Comparison of ENCODE assay signal across 19 cellular contexts in the genomic region with DNA sequence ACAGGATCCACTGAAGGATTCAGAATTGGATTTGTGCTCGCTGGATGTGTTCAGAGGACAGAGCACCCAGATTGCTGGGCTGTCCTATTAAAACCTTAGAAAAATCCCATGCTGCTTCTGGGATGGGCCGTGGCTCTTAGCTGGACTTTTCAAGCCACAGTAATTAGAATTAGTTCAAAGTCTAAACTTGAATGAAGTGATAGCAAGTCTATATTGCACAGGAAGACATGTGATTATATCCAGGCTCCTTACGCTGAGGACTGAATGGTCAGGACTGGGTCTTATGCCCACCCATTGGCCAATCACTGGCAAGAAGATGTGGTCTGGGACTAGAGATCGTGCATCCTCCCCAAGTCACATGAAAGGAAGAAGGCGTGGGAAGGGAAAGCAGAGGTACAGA.
DNase-seq lines count a peak whose midpoint lies in the region; ATAC-seq and TF ChIP-seq lines count a peak whose summit lies in the region.
"Had no signal": no experiment of that assay in that cellular context is flagged by ENCODE, and none has a peak within 500 bp of the region (broad histone marks: within the 10 kb centered on the region; RNA-seq: fewer than 3 reads in every experiment).

No MANE protein-coding gene starts in this region.

- TF ChIP-seq CTCF in hepatocyte (IDR thresholded peaks at IDR 0.05; ENCODE audit: poor library complexity) (no peak), mucosa of descending colon (IDR thresholded peaks at IDR 0.05) (no peak), type B pancreatic cell (conservative IDR thresholded peaks at IDR 0.05) (no peak)

- H3K27ac Mint-ChIP-seq in type B pancreatic cell: peak overlapping the region; percentile 30
- H3K27ac Mint-ChIP-seq: CD14-positive monocyte; CD4-positive, alpha-beta T cell; CD8-positive, alpha-beta T cell had no signal

- no peaks in the 10 kb centered on the region for H3K9me2 ChIP-seq in hepatocyte (replicated peaks; ENCODE audit: insufficient read depth)

- H3K36me3 ChIP-seq in hepatocyte (replicated peaks; ENCODE audit: insufficient read depth, low read depth) (no peaks in the 10 kb centered on the region), mucosa of descending colon (ENCODE audit: low read depth) (no peaks in the 10 kb centered on the region)
- H3K36me3 ChIP-seq: BE2C, BLaER1 had no signal

- no peak overlapping the region for H2AFZ ChIP-seq in hepatocyte

- H3K9me3 Mint-ChIP-seq in type B pancreatic cell: no peaks in the 10 kb centered on the region
- H3K9me3 Mint-ChIP-seq: CD4-positive, alpha-beta T cell had no signal

- peaks cover 4% of the 10 kb centered on the region for H3K4me1 Mint-ChIP-seq in type B pancreatic cell (ENCODE audit: unreplicated experiment)

- peak overlapping the region; percentile 37 for H3K27ac ChIP-seq in hepatocyte
- H3K27ac ChIP-seq: BLaER1 had no signal

- H4K20me1 ChIP-seq in hepatocyte (ENCODE audit: insufficient read depth, poor library complexity, severe bottlenecking): no peaks in the 10 kb centered on the region
- H4K20me1 ChIP-seq: BLaER1 had no signal

- intact Hi-C loops in mucosa of descending colon (cut with DNase I, micrococcal nuclease): no loop called here
- intact Hi-C loops in posterior cingulate gyrus (cut with DNase I): no loop called here

- ATAC-seq in mucosa of descending colon (peak; percentile 67), GM21619 (IDR thresholded peaks at IDR 0.05; ENCODE audit: unreplicated experiment) (no peak)
- ATAC-seq: CD8-positive, alpha-beta T cell had no signal

- H3K27me3 Mint-ChIP-seq in type B pancreatic cell: peaks cover 9% of the 10 kb centered on the region

- H3K4me3 Mint-ChIP-seq in type B pancreatic cell: no peak overlapping the region
- H3K4me3 Mint-ChIP-seq: CD14-positive monocyte; CD4-positive, alpha-beta T cell; CD8-positive, alpha-beta T cell had no signal

- H3K4me1 ChIP-seq in hepatocyte (ENCODE audit: insufficient read depth): no peaks in the 10 kb centered on the region
- peaks cover 8% of the 10 kb centered on the region for H3K4me1 ChIP-seq in mucosa of descending colon (ENCODE audit: low read depth)
- H3K4me1 ChIP-seq: BE2C, Caco-2 had no signal

- H3K27me3 ChIP-seq in hepatocyte: no peaks in the 10 kb centered on the region
- H3K27me3 ChIP-seq: BE2C, BLaER1 had no signal

- no peaks in the 10 kb centered on the region for H3K79me2 ChIP-seq in hepatocyte

- H3K9me3 ChIP-seq in hepatocyte (ENCODE audit: low read depth) (no peaks in the 10 kb centered on the region), mucosa of descending colon (no peaks in the 10 kb centered on the region)
- H3K9me3 ChIP-seq: BE2C, BLaER1, Caco-2 had no signal

- 80% methylated on average over 5 of the region's 5 CpGs for WGBS in hepatocyte (ENCODE audit: low lambda C conversion rate, missing lambda C conversion rate)

- H3K36me3 Mint-ChIP-seq in type B pancreatic cell: no peaks in the 10 kb centered on the region
- H3K36me3 Mint-ChIP-seq: CD14-positive monocyte; CD8-positive, alpha-beta T cell had no signal

- H3K4me3 ChIP-seq in hepatocyte: no peak overlapping the region
- H3K4me3 ChIP-seq in mucosa of descending colon: no peak overlapping the region
- H3K4me3 ChIP-seq: BLaER1 had no signal

- in situ Hi-C loops in SK-MEL-5 (cut with HindIII; ENCODE audit: low pct_unique_long_range_greater_than_20kb, low sequenced_read_pairs): no loop called here

- DNase-seq in SK-MEL-5 (ENCODE audit: low read depth, low spot score) (peak; percentile 37), hepatocyte (ENCODE audit: low spot score) (peak; percentile 35), mucosa of descending colon (no peak), type B pancreatic cell (ENCODE audit: extremely low spot score, unreplicated experiment) (no peak), CD1c-positive myeloid dendritic cell (ENCODE audit: extremely low spot score) (no peak), posterior cingulate gyrus (no peak)
- DNase-seq: 8988T; ACHN; BE2C; C1 segment of cervical spinal cord; Caco-2; Calu3; CD4-positive, alpha-beta T cell; CD8-positive, alpha-beta T cell; DMS79 treated with DMSO at 0.1 percent for 48 hours; GF-D8 had no signal

- no peak overlapping the region for H3K4me2 ChIP-seq in hepatocyte
- H3K4me2 ChIP-seq: BLaER1 had no signal

Comparison
In these comparisons a context has a peak if more than half of its experiments do, and no peak if none do; other contexts are left out.
1. DNase-seq: peak in SK-MEL-5 (single experiment) and hepatocyte (single experiment); none in mucosa of descending colon (0 of 3), type B pancreatic cell (single experiment), CD1c-positive myeloid dendritic cell (single experiment) and posterior cingulate gyrus (0 of 10).